19 cellular contexts compared by ENCODE assay signal in the genomic region with DNA sequence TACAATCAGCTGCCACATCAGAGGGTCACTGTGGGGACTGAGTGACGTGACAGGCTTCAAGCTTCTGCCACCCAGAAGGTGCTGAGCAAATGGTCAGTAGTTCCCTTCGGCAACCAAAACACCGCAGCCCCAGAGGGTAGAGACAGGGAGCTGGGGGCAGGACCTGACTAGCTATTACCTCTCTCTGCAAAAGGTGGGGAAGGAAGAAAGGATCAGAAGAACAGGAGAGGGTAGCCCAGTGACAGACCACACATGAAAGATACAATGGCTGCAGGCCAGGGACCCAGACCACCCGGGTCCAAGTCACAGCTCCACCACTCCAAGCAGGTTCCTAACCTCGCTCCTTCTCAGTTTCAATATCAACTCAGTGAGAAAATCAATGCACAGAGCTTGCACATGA.
DNase-seq lines count a peak whose midpoint lies in the region; ATAC-seq and TF ChIP-seq lines count a peak whose summit lies in the region.
"Had no signal": no experiment of that assay in that cellular context is flagged by ENCODE, and none has a peak within 500 bp of the region (broad histone marks: within the 10 kb centered on the region; RNA-seq: fewer than 3 reads in every experiment).

No MANE protein-coding gene starts in this region.

- peak; percentile 13 for DNase-seq in activated CD8-positive, alpha-beta memory T cell treated with anti-CD3 and anti-CD28 coated beads for 24 hours
- no peak for DNase-seq in activated CD8-positive, alpha-beta memory T cell treated with anti-CD3 and anti-CD28 coated beads, Interleukin-2, amount 50 U/mL, for 48 hours
- DNase-seq in stimulated activated CD4-positive, alpha-beta T cell treated with anti-CD3 and anti-CD28 coated beads, Interleukin-4, amount 100 ng/mL, for 24 hours, result peak; percentile 0
- no peak for DNase-seq in stimulated activated CD4-positive, alpha-beta T cell treated with anti-CD3 and anti-CD28 coated beads, Interleukin-12 subunit alpha, Interleukin-12 subunit beta, amount 100 ng/mL, for 4 hours
- DNase-seq in esophagus muscularis mucosa (ENCODE audit: extremely low spot score), result peak; percentile 85
- DNase-seq in ascending aorta (ENCODE audit: low spot score in 2 of 2), result no peak
- DNase-seq in mesendoderm, result no peak
- DNase-seq: C1 segment of cervical spinal cord; Calu3; CD4-positive, alpha-beta memory T cell; COR-L47; DMS53; DMS79 treated with DMSO at 0.1 percent for 48 hours; GF-D8; GOT3; HFFc6 had no signal

- no peak overlapping the region for H3K56ac ChIP-seq in mesendoderm (ENCODE audit: low read length)

- H3K27me3 ChIP-seq in esophagus muscularis mucosa (peaks cover 0 to 65% (median 0%) of the 10 kb centered on the region in 4 donors), ascending aorta (no peaks in the 10 kb centered on the region), mesendoderm (ENCODE audit: insufficient read depth, low read length, poor library complexity) (no peaks in the 10 kb centered on the region)

- H3K9ac ChIP-seq in mesendoderm (ENCODE audit: low read length), result no peak overlapping the region

- TF ChIP-seq CTCF in esophagus muscularis mucosa (IDR thresholded peaks at IDR 0.05) (no peak), ascending aorta (IDR thresholded peaks at IDR 0.05) (no peak)

- H2BK120ac ChIP-seq in mesendoderm (ENCODE audit: low read depth, low read length), result no peak overlapping the region

- H3K4me3 ChIP-seq in esophagus muscularis mucosa, result no peak overlapping the region
- no peak overlapping the region for H3K4me3 ChIP-seq in ascending aorta
- H3K4me3 ChIP-seq in mesendoderm (ENCODE audit: low read length), result no peak overlapping the region
- H3K4me3 ChIP-seq: HAP-1 had no signal

- H3K27ac ChIP-seq in esophagus muscularis mucosa (replicated peaks in 1 of 4), result no peak overlapping the region
- no peak overlapping the region for H3K27ac ChIP-seq in ascending aorta
- no peak overlapping the region for H3K27ac ChIP-seq in mesendoderm (ENCODE audit: low read depth, low read length)
- H3K27ac ChIP-seq: 22Rv1 had no signal

- H4K8ac ChIP-seq in mesendoderm (ENCODE audit: low read depth, low read length), result no peak overlapping the region

- no peak overlapping the region for H2AK5ac ChIP-seq in mesendoderm (ENCODE audit: low read length)

- no peak for TF ChIP-seq POLR2A in esophagus muscularis mucosa (IDR thresholded peaks at IDR 0.05; ENCODE audit: low read depth)

- H3K23ac ChIP-seq in mesendoderm (ENCODE audit: low read length), result no peak overlapping the region

- H3K36me3 ChIP-seq in esophagus muscularis mucosa, result no peaks in the 10 kb centered on the region
- no peaks in the 10 kb centered on the region for H3K36me3 ChIP-seq in ascending aorta
- H3K36me3 ChIP-seq in mesendoderm (ENCODE audit: control insufficient read depth, insufficient read depth, low read length), result no peaks in the 10 kb centered on the region
- H3K36me3 ChIP-seq: HAP-1 had no signal

- no peak for ATAC-seq in HG03520 (IDR thresholded peaks at IDR 0.05; ENCODE audit: unreplicated experiment)

- no peak overlapping the region for H2BK5ac ChIP-seq in mesendoderm (ENCODE audit: low read length)

- H2BK15ac ChIP-seq in mesendoderm (replicated peaks; ENCODE audit: low read depth), result no peak overlapping the region

- H3K9me3 ChIP-seq in esophagus muscularis mucosa (peaks cover 0 to 13% (median 3%) of the 10 kb centered on the region in 4 donors), ascending aorta (no peaks in the 10 kb centered on the region)
- H3K9me3 ChIP-seq: HAP-1 had no signal

- no peak overlapping the region for H4K5ac ChIP-seq in mesendoderm (ENCODE audit: low read length)

- intact Hi-C loops in esophagus muscularis mucosa (cut with DNase I) (no loop called here), ascending aorta (cut with DNase I) (no loop called here)

- H3K4me1 ChIP-seq in esophagus muscularis mucosa (no peaks in the 10 kb centered on the region), ascending aorta (no peaks in the 10 kb centered on the region), mesendoderm (ENCODE audit: control insufficient read depth, low read depth, low read length) (no peaks in the 10 kb centered on the region)
- H3K4me1 ChIP-seq: HAP-1 had no signal

- no peak overlapping the region for H3K4ac ChIP-seq in mesendoderm (ENCODE audit: low read depth, low read length)

- 77% methylated on average over 5 of the region's 5 CpGs for WGBS in esophagus muscularis mucosa
- no CpG with 5 or more reads among the region's 5 CpGs for WGBS in mesendoderm (ENCODE audit: extremely low coverage, insufficient coverage, low lambda C conversion rate)

- no peak for TF ChIP-seq EP300 in esophagus muscularis mucosa (IDR thresholded peaks at IDR 0.05)

- no peak overlapping the region for H3K4me2 ChIP-seq in mesendoderm (ENCODE audit: low read length)

- no peaks in the 10 kb centered on the region for H3K79me2 ChIP-seq in mesendoderm (ENCODE audit: control insufficient read depth, insufficient read depth, low read length)

- H3K18ac ChIP-seq in mesendoderm (ENCODE audit: low read length), result no peak overlapping the region

- H3K79me1 ChIP-seq in mesendoderm (ENCODE audit: low read length), result no peaks in the 10 kb centered on the region

Comparison
In these comparisons a context has a peak if more than half of its experiments do, and no peak if none do; other contexts are left out.
1. DNase-seq: peak in activated CD8-positive, alpha-beta memory T cell treated with anti-CD3 and anti-CD28 coated beads for 24 hours (single experiment), stimulated activated CD4-positive, alpha-beta T cell treated with anti-CD3 and anti-CD28 coated beads, Interleukin-4, amount 100 ng/mL, for 24 hours (single experiment) and esophagus muscularis mucosa (single experiment); none in activated CD8-positive, alpha-beta memory T cell treated with anti-CD3 and anti-CD28 coated beads, Interleukin-2, amount 50 U/mL, for 48 hours (single experiment), stimulated activated CD4-positive, alpha-beta T cell treated with anti-CD3 and anti-CD28 coated beads, Interleukin-12 subunit alpha, Interleukin-12 subunit beta, amount 100 ng/mL, for 4 hours (single experiment), ascending aorta (0 of 2) and mesendoderm (single experiment).